19 cellular contexts compared by ENCODE assay signal in the genomic region with DNA sequence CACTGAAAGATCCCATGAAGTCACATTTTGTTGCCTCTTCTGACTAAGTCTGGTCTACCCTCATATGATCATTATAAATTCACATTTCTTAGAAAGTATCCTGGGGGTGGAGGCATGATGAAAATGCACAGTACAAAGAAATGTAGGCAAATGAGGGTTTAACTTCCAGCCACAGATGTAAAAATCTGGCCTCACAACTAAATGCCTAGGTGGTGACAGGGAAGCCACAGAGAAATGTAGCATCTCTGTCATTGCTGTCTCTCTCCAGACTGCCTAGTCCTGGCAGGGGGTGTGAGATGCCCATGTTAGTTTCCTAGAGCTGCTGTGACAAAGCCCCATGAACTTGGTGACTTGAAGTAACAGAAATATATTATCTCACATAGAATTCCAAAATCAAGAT.
DNase-seq lines count a peak whose midpoint lies in the region; ATAC-seq and TF ChIP-seq lines count a peak whose summit lies in the region.
"Had no signal": no experiment of that assay in that cellular context is flagged by ENCODE, and none has a peak within 500 bp of the region (broad histone marks: within the 10 kb centered on the region; RNA-seq: fewer than 3 reads in every experiment).

No MANE protein-coding gene starts in this region.

- H3K4me3 ChIP-seq in trophoblast cell (ENCODE audit: low read depth, low read length): no peak overlapping the region
- H3K4me3 ChIP-seq: A549; BLaER1 treated with 17β-estradiol and CSF1 and Interleukin-3, amounts not matched to agents 10 nM and 100 nM had no signal

- H3K36me3 ChIP-seq in trophoblast cell (ENCODE audit: control insufficient read depth in 1 of 2, insufficient read depth in 2 of 2, low read length in 2 of 2): no peaks in the 10 kb centered on the region
- H3K36me3 ChIP-seq: BLaER1 treated with 17β-estradiol and CSF1 and Interleukin-3, amounts not matched to agents 10 nM and 100 nM had no signal

- H2AK5ac ChIP-seq in trophoblast cell (ENCODE audit: low read length): no peak overlapping the region

- no peak overlapping the region for H3K23ac ChIP-seq in trophoblast cell (ENCODE audit: low read length)

- no peak overlapping the region for H3K27ac Mint-ChIP-seq in activated CD8-positive, alpha-beta T cell treated with anti-CD3 and anti-CD28 coated beads for 36 hours
- H3K27ac Mint-ChIP-seq in activated CD8-positive, alpha-beta T cell treated with anti-CD3 and anti-CD28 coated beads, Interleukin-2, amount 10 ng/mL, durations not matched to agents 7 days and 5 days: no peak overlapping the region
- H3K27ac Mint-ChIP-seq in stimulated activated naive CD8-positive, alpha-beta T cell treated with anti-CD3 and anti-CD28 coated beads, Interleukin-15, amount 100 ng/mL, for 72 hours: no peak overlapping the region
- H3K27ac Mint-ChIP-seq: B cell; CD4-positive, alpha-beta T cell; CD8-positive, alpha-beta T cell had no signal

- no peaks in the 10 kb centered on the region for H3K36me3 Mint-ChIP-seq in activated CD8-positive, alpha-beta T cell treated with anti-CD3 and anti-CD28 coated beads for 36 hours (ENCODE audit: low read depth)
- H3K36me3 Mint-ChIP-seq in activated CD8-positive, alpha-beta T cell treated with anti-CD3 and anti-CD28 coated beads, Interleukin-2, amount 10 ng/mL, durations not matched to agents 7 days and 5 days (ENCODE audit: low read depth): no peaks in the 10 kb centered on the region
- H3K36me3 Mint-ChIP-seq: CD8-positive, alpha-beta T cell had no signal

- no peak for TF ChIP-seq CTCF in activated CD8-positive, alpha-beta T cell treated with anti-CD3 and anti-CD28 coated beads for 36 hours (IDR thresholded peaks at IDR 0.05)

- H3K4ac ChIP-seq in trophoblast cell (ENCODE audit: low read depth, low read length): no peak overlapping the region

- no peak overlapping the region for H3K4me3 Mint-ChIP-seq in activated CD8-positive, alpha-beta T cell treated with anti-CD3 and anti-CD28 coated beads for 36 hours
- no peak overlapping the region for H3K4me3 Mint-ChIP-seq in activated CD8-positive, alpha-beta T cell treated with anti-CD3 and anti-CD28 coated beads, Interleukin-2, amount 10 ng/mL, durations not matched to agents 7 days and 5 days
- H3K4me3 Mint-ChIP-seq in stimulated activated naive CD8-positive, alpha-beta T cell treated with anti-CD3 and anti-CD28 coated beads, Interleukin-15, amount 100 ng/mL, for 72 hours: no peak overlapping the region
- H3K4me3 Mint-ChIP-seq: B cell; CD4-positive, alpha-beta T cell; CD8-positive, alpha-beta T cell had no signal

- H3K27ac ChIP-seq in trophoblast cell (ENCODE audit: low read depth, low read length): no peak overlapping the region
- H3K27ac ChIP-seq: 22Rv1; A549; BLaER1 treated with 17β-estradiol and CSF1 and Interleukin-3, amounts not matched to agents 10 nM and 100 nM; C4-2B had no signal

- no peak overlapping the region for H2AFZ ChIP-seq in trophoblast cell (ENCODE audit: insufficient read depth, low read length, poor library complexity)

- H3K18ac ChIP-seq in trophoblast cell (ENCODE audit: low read length): no peak overlapping the region

- no peak overlapping the region for H3K9ac ChIP-seq in trophoblast cell (ENCODE audit: low read length)
- H3K9ac ChIP-seq: BLaER1 treated with 17β-estradiol and CSF1 and Interleukin-3, amounts not matched to agents 10 nM and 100 nM had no signal

- H2BK120ac ChIP-seq in trophoblast cell (ENCODE audit: insufficient read depth, low read length, poor library complexity): no peak overlapping the region

- no peak overlapping the region for H2BK12ac ChIP-seq in trophoblast cell (ENCODE audit: low read length)

- no peak overlapping the region for H4K91ac ChIP-seq in trophoblast cell (ENCODE audit: low read depth, low read length)

- no peaks in the 10 kb centered on the region for H3K79me1 ChIP-seq in trophoblast cell (ENCODE audit: low read length)

- POLR2A ChIA-PET in activated CD8-positive, alpha-beta T cell treated with anti-CD3 and anti-CD28 coated beads for 36 hours (lab: Charles Lee): no interaction called here
- POLR2A ChIA-PET in activated CD8-positive, alpha-beta T cell treated with anti-CD3 and anti-CD28 coated beads, Interleukin-2, amount 10 ng/mL, durations not matched to agents 7 days and 5 days (lab: Charles Lee): no interaction called here

- no peak overlapping the region for H2BK5ac ChIP-seq in trophoblast cell (ENCODE audit: low read depth, low read length, poor library complexity)

- no peaks in the 10 kb centered on the region for H3K9me3 Mint-ChIP-seq in activated CD8-positive, alpha-beta T cell treated with anti-CD3 and anti-CD28 coated beads for 36 hours
- H3K9me3 Mint-ChIP-seq in activated CD8-positive, alpha-beta T cell treated with anti-CD3 and anti-CD28 coated beads, Interleukin-2, amount 10 ng/mL, durations not matched to agents 7 days and 5 days (ENCODE audit: insufficient read depth): no peaks in the 10 kb centered on the region
- H3K9me3 Mint-ChIP-seq in stimulated activated naive CD8-positive, alpha-beta T cell treated with anti-CD3 and anti-CD28 coated beads, Interleukin-15, amount 100 ng/mL, for 72 hours: no peaks in the 10 kb centered on the region
- H3K9me3 Mint-ChIP-seq: CD8-positive, alpha-beta T cell had no signal

- H3K14ac ChIP-seq in trophoblast cell (ENCODE audit: low read length): no peak overlapping the region

- intact Hi-C loops in activated CD8-positive, alpha-beta T cell treated with anti-CD3 and anti-CD28 coated beads for 36 hours (cut with micrococcal nuclease): no loop called here

- H3K9me3 ChIP-seq in trophoblast cell (ENCODE audit: insufficient read depth, low read depth, low read length): no peaks in the 10 kb centered on the region
- H3K9me3 ChIP-seq: A549; BLaER1 treated with 17β-estradiol and CSF1 and Interleukin-3, amounts not matched to agents 10 nM and 100 nM; Caco-2 had no signal

- ATAC-seq in activated CD8-positive, alpha-beta T cell treated with anti-CD3 and anti-CD28 coated beads for 36 hours: peak; percentile 51
- ATAC-seq in activated CD8-positive, alpha-beta T cell treated with anti-CD3 and anti-CD28 coated beads, Interleukin-2, amount 10 ng/mL, durations not matched to agents 7 days and 5 days: no peak
- ATAC-seq in stimulated activated naive CD8-positive, alpha-beta T cell treated with anti-CD3 and anti-CD28 coated beads, Interleukin-15, amount 100 ng/mL, for 72 hours: peak; percentile 69
- no peak for ATAC-seq in stimulated activated naive CD8-positive, alpha-beta T cell treated with anti-CD3 and anti-CD28 coated beads, Interleukin-15, Interleukin-2, amounts not matched to agents 100 U/mL and 50 U/mL, for 24 hours
- ATAC-seq in HG03039 (IDR thresholded peaks at IDR 0.05; ENCODE audit: unreplicated experiment) (no peak), GM21381 (IDR thresholded peaks at IDR 0.05; ENCODE audit: unreplicated experiment) (no peak)
- ATAC-seq: A549; CD8-positive, alpha-beta T cell had no signal

- DNase-seq in activated CD8-positive, alpha-beta T cell treated with anti-CD3 and anti-CD28 coated beads for 36 hours: no peak
- no peak for DNase-seq in activated CD8-positive, alpha-beta T cell treated with anti-CD3 and anti-CD28 coated beads, Interleukin-2, amount 10 ng/mL, durations not matched to agents 7 days and 5 days
- no peak for DNase-seq in stimulated activated naive CD8-positive, alpha-beta T cell treated with anti-CD3 and anti-CD28 coated beads, Interleukin-15, amount 100 ng/mL, for 72 hours
- DNase-seq in stimulated activated naive CD8-positive, alpha-beta T cell treated with anti-CD3 and anti-CD28 coated beads, Interleukin-15, Interleukin-2, amounts not matched to agents 100 U/mL and 50 U/mL, for 24 hours: no peak
- peak; percentile 22 to 60 for DNase-seq in trophoblast cell
- DNase-seq: AML-193; Caco-2; Calu3; CD4-positive, alpha-beta T cell; CD8-positive, alpha-beta T cell; DMS79 treated with DMSO at 0.1 percent for 48 hours; GF-D8 had no signal

- no peaks in the 10 kb centered on the region for H3K4me1 Mint-ChIP-seq in activated CD8-positive, alpha-beta T cell treated with anti-CD3 and anti-CD28 coated beads for 36 hours (ENCODE audit: low read depth)
- no peaks in the 10 kb centered on the region for H3K4me1 Mint-ChIP-seq in activated CD8-positive, alpha-beta T cell treated with anti-CD3 and anti-CD28 coated beads, Interleukin-2, amount 10 ng/mL, durations not matched to agents 7 days and 5 days (ENCODE audit: low read depth)
- H3K4me1 Mint-ChIP-seq in stimulated activated naive CD8-positive, alpha-beta T cell treated with anti-CD3 and anti-CD28 coated beads, Interleukin-15, amount 100 ng/mL, for 72 hours: no peaks in the 10 kb centered on the region
- H3K4me1 Mint-ChIP-seq: B cell had no signal

- CTCF ChIA-PET in activated CD8-positive, alpha-beta T cell treated with anti-CD3 and anti-CD28 coated beads for 36 hours (lab: Charles Lee): no interaction called here
- CTCF ChIA-PET in activated CD8-positive, alpha-beta T cell treated with anti-CD3 and anti-CD28 coated beads, Interleukin-2, amount 10 ng/mL, durations not matched to agents 7 days and 5 days (lab: Charles Lee): no interaction called here

- H4K12ac ChIP-seq in trophoblast cell (ENCODE audit: low read depth, low read length): no peak overlapping the region

- H4K8ac ChIP-seq in trophoblast cell (ENCODE audit: low read depth, low read length): no peak overlapping the region

- no peaks in the 10 kb centered on the region for H3K79me2 ChIP-seq in trophoblast cell (ENCODE audit: control insufficient read depth, insufficient read depth, low read length, poor library complexity)

- H3K4me1 ChIP-seq in trophoblast cell (ENCODE audit: control insufficient read depth in 1 of 2, insufficient read depth in 2 of 2, low read length in 2 of 2): no peaks in the 10 kb centered on the region
- H3K4me1 ChIP-seq: A549; BLaER1 treated with 17β-estradiol and CSF1 and Interleukin-3, amounts not matched to agents 10 nM and 100 nM; Caco-2 had no signal

- no peak overlapping the region for H3K4me2 ChIP-seq in trophoblast cell (ENCODE audit: low read length)
- H3K4me2 ChIP-seq: A549; BLaER1 treated with 17β-estradiol and CSF1 and Interleukin-3, amounts not matched to agents 10 nM and 100 nM had no signal

- H3K27me3 Mint-ChIP-seq in activated CD8-positive, alpha-beta T cell treated with anti-CD3 and anti-CD28 coated beads for 36 hours: no peaks in the 10 kb centered on the region
- H3K27me3 Mint-ChIP-seq in activated CD8-positive, alpha-beta T cell treated with anti-CD3 and anti-CD28 coated beads, Interleukin-2, amount 10 ng/mL, durations not matched to agents 7 days and 5 days (ENCODE audit: low read depth): no peaks in the 10 kb centered on the region
- no peaks in the 10 kb centered on the region for H3K27me3 Mint-ChIP-seq in stimulated activated naive CD8-positive, alpha-beta T cell treated with anti-CD3 and anti-CD28 coated beads, Interleukin-15, amount 100 ng/mL, for 72 hours
- H3K27me3 Mint-ChIP-seq: B cell; CD4-positive, alpha-beta T cell had no signal

- no peaks in the 10 kb centered on the region for H3K27me3 ChIP-seq in trophoblast cell (ENCODE audit: insufficient read depth, low read length)
- H3K27me3 ChIP-seq: BLaER1 treated with 17β-estradiol and CSF1 and Interleukin-3, amounts not matched to agents 10 nM and 100 nM had no signal

Comparison
In these comparisons a context has a peak if more than half of its experiments do, and no peak if none do; other contexts are left out.
1. ATAC-seq: peak in activated CD8-positive, alpha-beta T cell treated with anti-CD3 and anti-CD28 coated beads for 36 hours (single experiment) and stimulated activated naive CD8-positive, alpha-beta T cell treated with anti-CD3 and anti-CD28 coated beads, Interleukin-15, amount 100 ng/mL, for 72 hours (single experiment); none in activated CD8-positive, alpha-beta T cell treated with anti-CD3 and anti-CD28 coated beads, Interleukin-2, amount 10 ng/mL, durations not matched to agents 7 days and 5 days (single experiment), stimulated activated naive CD8-positive, alpha-beta T cell treated with anti-CD3 and anti-CD28 coated beads, Interleukin-15, Interleukin-2, amounts not matched to agents 100 U/mL and 50 U/mL, for 24 hours (single experiment), HG03039 (single experiment) and GM21381 (single experiment).
2. DNase-seq: peak in trophoblast cell (2 of 2); none in activated CD8-positive, alpha-beta T cell treated with anti-CD3 and anti-CD28 coated beads for 36 hours (single experiment), activated CD8-positive, alpha-beta T cell treated with anti-CD3 and anti-CD28 coated beads, Interleukin-2, amount 10 ng/mL, durations not matched to agents 7 days and 5 days (single experiment), stimulated activated naive CD8-positive, alpha-beta T cell treated with anti-CD3 and anti-CD28 coated beads, Interleukin-15, amount 100 ng/mL, for 72 hours (0 of 2) and stimulated activated naive CD8-positive, alpha-beta T cell treated with anti-CD3 and anti-CD28 coated beads, Interleukin-15, Interleukin-2, amounts not matched to agents 100 U/mL and 50 U/mL, for 24 hours (single experiment).